ENCODE assay signal across 19 cellular contexts in the genomic region with DNA sequence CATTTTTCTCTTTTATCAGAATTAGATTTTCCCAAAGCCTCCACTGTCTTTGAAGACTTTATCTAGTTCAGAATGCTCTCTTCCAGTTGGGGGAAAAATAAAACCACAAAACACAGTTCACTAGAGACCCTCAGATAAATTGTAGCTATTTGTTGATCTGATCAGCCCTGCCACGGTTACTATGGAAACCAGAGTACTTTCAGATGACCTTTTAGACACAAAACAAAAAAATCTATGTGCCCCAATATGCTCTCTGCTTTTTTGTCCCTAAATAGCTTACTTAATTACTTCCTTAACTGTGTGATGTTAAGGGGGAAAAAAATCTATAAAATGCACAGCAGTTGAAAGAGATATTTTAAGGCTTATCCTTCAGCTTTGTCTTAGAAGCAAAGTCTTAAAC.
A peak's percentile ranks its signal among the peaks of the same experiment; 100 is the strongest.
DNase-seq lines count a peak whose midpoint lies in the region; ATAC-seq and TF ChIP-seq lines count a peak whose summit lies in the region.
"Had no signal": no experiment of that assay in that cellular context is flagged by ENCODE, and none has a peak within 500 bp of the region (broad histone marks: within the 10 kb centered on the region; RNA-seq: fewer than 3 reads in every experiment).

No MANE protein-coding gene starts in this region.

- H3K4me2 ChIP-seq in OCI-LY1 (ENCODE audit: low read length), result peak overlapping the region; percentile 47; the same call in 1 of the 2 replicates

- peak overlapping the region in 5 of 7 donors; percentile 12 to 60 (median 24) for H3K27ac Mint-ChIP-seq in CD4-positive, alpha-beta memory T cell
- peak overlapping the region; percentile 14 for H3K27ac Mint-ChIP-seq in mesothelial cell of epicardium
- H3K27ac Mint-ChIP-seq: activated CD4-positive, alpha-beta T cell treated with anti-CD3 and anti-CD28 coated beads, Interleukin-2, amount 10 ng/mL, durations not matched to agents 7 days and 5 days; activated T-helper 1 cell treated with anti-CD3 and anti-CD28 coated beads, Interleukin-12 subunit alpha, Interleukin-12 subunit beta, Interleukin-2, Interleukin-4 antibody, amounts not matched to agents 30 ng/mL and 10 ng/mL and 1 ng/mL, durations not matched to agents 14 hours and 24 hours and 36 hours had no signal

- H3K9me2 ChIP-seq in OCI-LY1 (ENCODE audit: low read depth, low read length), result no peaks in the 10 kb centered on the region

- peak overlapping the region; percentile 19; the same call in 1 of the 2 replicates for H3K9ac ChIP-seq in OCI-LY1 (ENCODE audit: low read length)

- H3K4me3 ChIP-seq in CD4-positive, alpha-beta memory T cell (ENCODE audit: low read length in 2 of 2), result no peak overlapping the region
- H3K4me3 ChIP-seq in OCI-LY1 (ENCODE audit: low read depth, low read length, poor library complexity, severe bottlenecking) (no peak overlapping the region), aorta (ENCODE audit: low read length in 2 of 2) (no peak overlapping the region), gastrocnemius medialis (no peak overlapping the region)
- H3K4me3 ChIP-seq: pancreas, transverse colon had no signal

- CTCF ChIA-PET in CD4-positive, alpha-beta memory T cell (lab: Charles Lee; ENCODE audit: partially characterized antibody), result interaction anchor here (1.1 kb wide), 1 partner anchor 9 kb away, joined by 3 read pairs; no protein-coding TSS in a partner anchor

- H3F3A ChIP-seq in OCI-LY1 (ENCODE audit: insufficient read depth, low read length), result no peaks in the 10 kb centered on the region

- no peaks in the 10 kb centered on the region for H3K9me3 Mint-ChIP-seq in CD4-positive, alpha-beta memory T cell
- H3K9me3 Mint-ChIP-seq in mesothelial cell of epicardium, result peaks cover 14% of the 10 kb centered on the region
- H3K9me3 Mint-ChIP-seq: activated T-helper 1 cell treated with anti-CD3 and anti-CD28 coated beads, Interleukin-12 subunit alpha, Interleukin-12 subunit beta, Interleukin-2, Interleukin-4 antibody, amounts not matched to agents 30 ng/mL and 10 ng/mL and 1 ng/mL, durations not matched to agents 14 hours and 24 hours and 36 hours had no signal

- WGBS in aorta, 2 donors, result 38 to 39% methylated on average over 1 of the region's 1 CpG

- H3K4me1 Mint-ChIP-seq in CD4-positive, alpha-beta memory T cell, result peaks cover 2 to 11% (median 6%) of the 10 kb centered on the region in 4 donors
- H3K4me1 Mint-ChIP-seq in mesothelial cell of epicardium, result peaks cover 9% of the 10 kb centered on the region

- intact Hi-C loops in CD4-positive, alpha-beta memory T cell (cut with micrococcal nuclease), result no loop called here
- intact Hi-C loops in aorta (cut with DNase I), result no loop called here
- intact Hi-C loops in gastrocnemius medialis (cut with DNase I; ENCODE audit: low total_unique reads), result no loop called here

- no peaks in the 10 kb centered on the region for H3K27me3 Mint-ChIP-seq in CD4-positive, alpha-beta memory T cell
- H3K27me3 Mint-ChIP-seq in mesothelial cell of epicardium (ENCODE audit: low read depth), result no peaks in the 10 kb centered on the region
- H3K27me3 Mint-ChIP-seq: activated CD4-positive, alpha-beta T cell treated with anti-CD3 and anti-CD28 coated beads, Interleukin-2, amount 10 ng/mL, durations not matched to agents 7 days and 5 days had no signal

- no peaks in the 10 kb centered on the region for H3K27me3 ChIP-seq in CD4-positive, alpha-beta memory T cell (ENCODE audit: insufficient read depth, low read length)
- H3K27me3 ChIP-seq in OCI-LY1 (ENCODE audit: insufficient read depth, low read length), result no peaks in the 10 kb centered on the region
- no peaks in the 10 kb centered on the region for H3K27me3 ChIP-seq in aorta (ENCODE audit: control insufficient read depth in 1 of 2, insufficient read depth in 2 of 2, low read length in 1 of 2)
- H3K27me3 ChIP-seq in gastrocnemius medialis, result no peaks in the 10 kb centered on the region
- H3K27me3 ChIP-seq: pancreas, transverse colon had no signal

- no peak for TF ChIP-seq POLR2A in gastrocnemius medialis (IDR thresholded peaks at IDR 0.05)

- ATAC-seq in aorta (ENCODE audit: low FRiP score) (no peak), gastrocnemius medialis (no peak)
- ATAC-seq: pancreas had no signal

- no peak for TF ChIP-seq CTCF in OCI-LY1 (IDR thresholded peaks at IDR 0.05; ENCODE audit: low read length)
- TF ChIP-seq CTCF in mesothelial cell of epicardium (IDR thresholded peaks at IDR 0.05; ENCODE audit: unreplicated experiment), result no peak
- TF ChIP-seq CTCF in gastrocnemius medialis (IDR thresholded peaks at IDR 0.05 in 4 of 5, conservative IDR thresholded peaks at IDR 0.05 in 1 of 5), result no peak

- no peak overlapping the region for H3K4me3 Mint-ChIP-seq in CD4-positive, alpha-beta memory T cell
- H3K4me3 Mint-ChIP-seq in mesothelial cell of epicardium, result no peak overlapping the region
- H3K4me3 Mint-ChIP-seq: activated CD4-positive, alpha-beta T cell treated with anti-CD3 and anti-CD28 coated beads, Interleukin-2, amount 10 ng/mL, durations not matched to agents 7 days and 5 days; activated T-helper 1 cell treated with anti-CD3 and anti-CD28 coated beads, Interleukin-12 subunit alpha, Interleukin-12 subunit beta, Interleukin-2, Interleukin-4 antibody, amounts not matched to agents 30 ng/mL and 10 ng/mL and 1 ng/mL, durations not matched to agents 14 hours and 24 hours and 36 hours had no signal

- DNase-seq in DMS53 (lab: John Stamatoyannopoulos, UW), result peak; percentile 9
- DNase-seq in DMS53 treated with DMSO at 0.1 percent for 48 hours (lab: John Stamatoyannopoulos, UW; ENCODE audit: unreplicated experiment), result no peak
- DNase-seq in CD4-positive, alpha-beta memory T cell, result no peak
- no peak for DNase-seq in mesothelial cell of epicardium (ENCODE audit: low spot score in 2 of 2, unreplicated experiment in 2 of 2)
- no peak for DNase-seq in aorta
- DNase-seq in HK-2 (ENCODE audit: unreplicated experiment), result no peak
- no peak for DNase-seq in gastrocnemius medialis
- DNase-seq: activated CD4-positive, alpha-beta T cell treated with anti-CD3 and anti-CD28 coated beads, Interleukin-2, amount 10 ng/mL, durations not matched to agents 7 days and 5 days; amygdala; C1 segment of cervical spinal cord; DND-41; foreskin melanocyte; NCI-H226; pancreas; stimulated activated CD4-positive, alpha-beta T cell treated with anti-CD3 and anti-CD28 coated beads, Interleukin-4, amount 100 ng/mL, for 24 hours; transverse colon had no signal

- H2AFZ ChIP-seq in OCI-LY1 (ENCODE audit: low read length), result no peak overlapping the region

- POLR2A ChIA-PET in CD4-positive, alpha-beta memory T cell (lab: Charles Lee; ENCODE audit: partially characterized antibody), result no interaction called here

- in situ Hi-C loops in gastrocnemius medialis (cut with MboI; ENCODE audit: low sequenced_read_pairs in 4 of 4), result loop anchor here in 2 of 4 donors (25.0 kb wide), 3 partner anchors 432 to 582 kb away; no protein-coding TSS in a partner anchor

- no peak overlapping the region for H3K27ac ChIP-seq in CD4-positive, alpha-beta memory T cell (ENCODE audit: low read depth, low read length)
- H3K27ac ChIP-seq in OCI-LY1 (ENCODE audit: low read depth, low read length, poor library complexity, severe bottlenecking), result peak overlapping the region; percentile 91
- H3K27ac ChIP-seq in aorta (ENCODE audit: low read depth in 1 of 2, low read length in 2 of 2), result no peak overlapping the region
- no peak overlapping the region for H3K27ac ChIP-seq in gastrocnemius medialis
- H3K27ac ChIP-seq: 22Rv1, pancreas, transverse colon had no signal

- H4K20me1 ChIP-seq in OCI-LY1 (ENCODE audit: insufficient read depth, low read length), result no peaks in the 10 kb centered on the region

- no peaks in the 10 kb centered on the region for H3K36me3 ChIP-seq in CD4-positive, alpha-beta memory T cell (ENCODE audit: insufficient read depth, low read length)
- H3K36me3 ChIP-seq in OCI-LY1 (ENCODE audit: insufficient read depth, low read length) (0 out of 2 replicates have a peak, but pooled peaks cover 1% of the 10 kb centered on the region), aorta (ENCODE audit: control insufficient read depth in 1 of 2, insufficient read depth in 2 of 2, low read length in 1 of 2) (no peaks in the 10 kb centered on the region), gastrocnemius medialis (no peaks in the 10 kb centered on the region)
- H3K36me3 ChIP-seq: pancreas, transverse colon had no signal

- no peaks in the 10 kb centered on the region for H3K9me3 ChIP-seq in CD4-positive, alpha-beta memory T cell (ENCODE audit: control insufficient read depth in 1 of 2, low read length in 2 of 2)
- H3K9me3 ChIP-seq in OCI-LY1 (ENCODE audit: low read length) (0 out of 2 replicates have a peak, but pooled peaks cover 4% of the 10 kb centered on the region), aorta (ENCODE audit: control insufficient read depth, low read length) (no peaks in the 10 kb centered on the region), gastrocnemius medialis (no peaks in the 10 kb centered on the region)
- H3K9me3 ChIP-seq: pancreas, transverse colon had no signal

- peaks cover 9 to 11% of the 10 kb centered on the region in 2 donors for H3K36me3 Mint-ChIP-seq in CD4-positive, alpha-beta memory T cell
- no peaks in the 10 kb centered on the region for H3K36me3 Mint-ChIP-seq in mesothelial cell of epicardium

- H3K4me1 ChIP-seq in CD4-positive, alpha-beta memory T cell (ENCODE audit: insufficient read depth, low read length), result no peaks in the 10 kb centered on the region
- H3K4me1 ChIP-seq in OCI-LY1 (ENCODE audit: insufficient read depth, low read length, severe bottlenecking) (peaks cover 35% of the 10 kb centered on the region), aorta (ENCODE audit: control insufficient read depth in 1 of 2, insufficient read depth in 2 of 2, low read length in 2 of 2) (no peaks in the 10 kb centered on the region), gastrocnemius medialis (no peaks in the 10 kb centered on the region)
- H3K4me1 ChIP-seq: pancreas had no signal

- H3K79me2 ChIP-seq in OCI-LY1 (ENCODE audit: insufficient read depth, low read length), result no peaks in the 10 kb centered on the region
